ENCODE assay signal across 1 cellular context in genomic region chr9:126860077-126860756, GRCh38.
TF ChIP-seq lines count a peak whose summit lies in the region.

TSS of gene ZBTB34 (plus strand) at chr9:126860639. CDS start at chr9:126879400, 18,761 bp downstream.

TF ChIP-seq in HepG2, 621 proteins besides CTCF, POLR2A, EP300 and RAD21 (continued from another document and continues in another):
- TF ChIP-seq TFDP2 (CRISPR knock-in tag; IDR thresholded peaks at IDR 0.05) (peak; percentile 42; the same call in 1 of the 2 replicates), ZFP36L1 (CRISPR knock-in tag; IDR thresholded peaks at IDR 0.05) (no peak), IRF1 (CRISPR knock-in tag; IDR thresholded peaks at IDR 0.05; ENCODE audit: low read depth) (no peak), ZBTB1 (CRISPR knock-in tag; IDR thresholded peaks at IDR 0.05; ENCODE audit: borderline replicate concordance) (no peak), RXRA (CRISPR knock-in tag; IDR thresholded peaks at IDR 0.05) (0 out of 2 replicates have a peak, but pooled peaks have one; percentile 43), ZBTB42 (CRISPR knock-in tag; IDR thresholded peaks at IDR 0.05) (no peak), TIGD3 (CRISPR knock-in tag; IDR thresholded peaks at IDR 0.05; ENCODE audit: borderline replicate concordance) (no peak), SNRNP70 (IDR thresholded peaks at IDR 0.05; ENCODE audit: low read depth, low read length) (no peak), ZMAT3 (CRISPR knock-in tag; conservative IDR thresholded peaks at IDR 0.05) (no peak), TEAD3 (CRISPR knock-in tag; optimal IDR thresholded peaks at IDR 0.05; ENCODE audit: borderline replicate concordance) (peak; percentile 30), MEIS2 (CRISPR knock-in tag; IDR thresholded peaks at IDR 0.05) (no peak), DBP (CRISPR knock-in tag; IDR thresholded peaks at IDR 0.05; ENCODE audit: not compliant biosample characterization) (no peak), ZNF678 (CRISPR knock-in tag; IDR thresholded peaks at IDR 0.05) (no peak), POGK (CRISPR knock-in tag; conservative IDR thresholded peaks at IDR 0.05) (0 out of 2 replicates have a peak, but pooled peaks have one; percentile 54), BCL3 (CRISPR knock-in tag; IDR thresholded peaks at IDR 0.05) (no peak), ZNF12 (CRISPR knock-in tag; IDR thresholded peaks at IDR 0.05) (no peak), DR1 (CRISPR knock-in tag; IDR thresholded peaks at IDR 0.05) (no peak), ZNF691 (CRISPR knock-in tag; IDR thresholded peaks at IDR 0.05; ENCODE audit: borderline replicate concordance, low read depth) (peak; percentile 69; the same call in 1 of the 2 replicates), SAP130 (CRISPR knock-in tag; IDR thresholded peaks at IDR 0.05; ENCODE audit: low read depth) (peak; percentile 42), ZNF672 (CRISPR knock-in tag; IDR thresholded peaks at IDR 0.05) (no peak), ZNF382 (CRISPR knock-in tag; IDR thresholded peaks at IDR 0.05; ENCODE audit: borderline replicate concordance) (no peak), NR2C2 (CRISPR knock-in tag; IDR thresholded peaks at IDR 0.05; ENCODE audit: borderline replicate concordance) (peak; percentile 97), ZNF709 (CRISPR knock-in tag; IDR thresholded peaks at IDR 0.05) (peak; percentile 50; the same call in 1 of the 2 replicates), MAX (IDR thresholded peaks at IDR 0.05) (no peak; the same call in 1 of the 2 replicates), NONO (IDR thresholded peaks at IDR 0.05) (no peak), NONO (CRISPR knock-in tag; conservative IDR thresholded peaks at IDR 0.05) (0 out of 2 replicates have a peak, but pooled peaks have one; percentile 47), FOSL2 (CRISPR knock-in tag; IDR thresholded peaks at IDR 0.05) (no peak), ZSCAN21 (CRISPR knock-in tag; IDR thresholded peaks at IDR 0.05; ENCODE audit: borderline replicate concordance) (0 out of 2 replicates have a peak, but pooled peaks have one; percentile 37), PRDM4 (CRISPR knock-in tag; IDR thresholded peaks at IDR 0.05; ENCODE audit: borderline replicate concordance) (no peak), MXD3 (CRISPR knock-in tag; IDR thresholded peaks at IDR 0.05) (peak; percentile 49; the same call in 1 of the 2 replicates), HMGXB4 (CRISPR knock-in tag; IDR thresholded peaks at IDR 0.05; ENCODE audit: borderline replicate concordance in 1 of 2, low read depth in 1 of 2) (peak; percentile 96 to 97), SETDB1 (CRISPR knock-in tag; IDR thresholded peaks at IDR 0.05; ENCODE audit: borderline replicate concordance) (no peak), NFKB2 (CRISPR knock-in tag; IDR thresholded peaks at IDR 0.05; ENCODE audit: borderline replicate concordance) (peak; percentile 55; the same call in 1 of the 2 replicates), ZNF780A (CRISPR knock-in tag; IDR thresholded peaks at IDR 0.05) (no peak), ZMYM4 (CRISPR knock-in tag; IDR thresholded peaks at IDR 0.05) (0 out of 2 replicates have a peak, but pooled peaks have one; percentile 37), REL (CRISPR knock-in tag; conservative IDR thresholded peaks at IDR 0.05) (no peak), TARDBP (CRISPR knock-in tag; IDR thresholded peaks at IDR 0.05) (no peak; the same call in 1 of the 2 replicates), BCL6 (CRISPR knock-in tag; IDR thresholded peaks at IDR 0.05) (0 out of 2 replicates have a peak, but pooled peaks have one; percentile 15), ZNF556 (CRISPR knock-in tag; IDR thresholded peaks at IDR 0.05; ENCODE audit: borderline replicate concordance) (no peak), ZNF737 (CRISPR knock-in tag; IDR thresholded peaks at IDR 0.05; ENCODE audit: borderline replicate concordance) (no peak), ZNF841 (CRISPR knock-in tag; IDR thresholded peaks at IDR 0.05; ENCODE audit: borderline replicate concordance) (no peak), UBTF (CRISPR knock-in tag; IDR thresholded peaks at IDR 0.05) (no peak; the same call in 1 of the 2 replicates), ZNF574 (CRISPR knock-in tag; IDR thresholded peaks at IDR 0.05) (peak; percentile 81)
